Comparison of ENCODE assay signal across 8 cellular contexts in the genomic region with DNA sequence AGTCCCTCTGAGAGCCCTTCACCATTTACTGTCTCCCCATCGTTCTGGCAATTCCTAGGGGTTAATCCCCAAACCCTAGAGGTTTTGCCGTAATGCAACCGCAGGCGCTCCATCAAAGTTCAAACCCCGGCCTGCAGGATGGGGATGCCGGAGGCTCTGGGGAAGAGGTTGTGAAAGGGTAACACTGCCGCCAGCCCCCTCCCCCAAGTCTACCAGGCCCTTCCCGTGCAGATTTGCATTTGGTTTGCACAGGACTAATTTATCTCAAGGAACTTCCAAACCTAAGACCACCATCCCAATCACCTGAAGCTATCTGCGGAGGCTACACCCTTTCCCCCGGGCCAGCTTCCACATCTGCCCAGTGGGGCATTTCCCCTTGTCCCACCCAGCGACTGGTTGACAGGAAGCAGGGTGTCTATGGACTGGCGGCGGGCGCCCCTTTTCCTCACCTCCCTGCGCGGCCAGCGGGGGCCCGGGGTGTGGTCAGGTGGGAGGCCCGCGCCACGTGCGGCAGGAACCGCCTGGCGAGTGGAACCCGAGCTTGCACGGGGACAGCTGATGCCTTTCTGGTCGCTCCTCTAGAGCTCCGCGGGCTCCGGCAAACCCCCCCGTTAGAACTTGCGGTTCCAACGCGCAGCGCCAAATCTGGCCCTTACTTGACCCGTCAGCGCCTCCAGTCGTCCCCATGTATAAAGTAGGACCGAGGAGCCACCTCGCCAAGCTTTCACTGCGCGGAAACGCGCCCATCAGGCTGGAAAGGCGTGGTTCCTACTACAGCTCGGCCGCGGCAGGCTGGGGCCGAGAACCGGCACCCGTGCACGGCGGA. TPM values are rescaled to one million over a fixed set of nuclear protein-coding genes. Genes with fewer than 3 reads are reported as not detected.
DNase-seq lines count a peak whose midpoint lies in the region; ATAC-seq and TF ChIP-seq lines count a peak whose summit lies in the region.

No MANE protein-coding gene starts in this region.

- H3K4me3 Mint-ChIP-seq in naive thymus-derived CD8-positive, alpha-beta T cell, result peak overlapping the region in 8 of 10 donors; percentile 10 to 62 (median 46)

- peaks cover 0 to 10% (median 7%) of the 10 kb centered on the region in 4 donors for H3K4me1 Mint-ChIP-seq in naive thymus-derived CD8-positive, alpha-beta T cell

- no peak overlapping the region for H3K4me3 ChIP-seq in colonic mucosa

- intact Hi-C loops in colonic mucosa (cut with DNase I), result no loop called here

- H3K36me3 Mint-ChIP-seq in naive thymus-derived CD8-positive, alpha-beta T cell, result peaks cover 0 to 21% (median 17%) of the 10 kb centered on the region in 3 donors

- no peak overlapping the region for H3K27ac Mint-ChIP-seq in naive thymus-derived CD8-positive, alpha-beta T cell

- H3K36me3 ChIP-seq in colonic mucosa, result no peaks in the 10 kb centered on the region

- no peaks in the 10 kb centered on the region for H3K9me3 ChIP-seq in colonic mucosa

- H3K27ac ChIP-seq in colonic mucosa, result no peak overlapping the region

- POLR2A ChIA-PET in naive thymus-derived CD8-positive, alpha-beta T cell (lab: Charles Lee), result interaction anchor here (0.5 to 2.0 kb wide), 4 partner anchors 9 to 29 kb away, joined by 3 to 6 read pairs (median 4); no protein-coding TSS in a partner anchor

- H3K9me3 Mint-ChIP-seq in naive thymus-derived CD8-positive, alpha-beta T cell, result no peaks in the 10 kb centered on the region

- no peak for TF ChIP-seq CTCF in colonic mucosa (IDR thresholded peaks at IDR 0.05)

- H3K9ac ChIP-seq in colonic mucosa (ENCODE audit: low read depth in 2 of 2, low read length in 2 of 2), result no peak overlapping the region

- ATAC-seq in naive thymus-derived CD8-positive, alpha-beta T cell, result peak; percentile 65 to 73
- no peak for ATAC-seq in HG03196 (IDR thresholded peaks at IDR 0.05; ENCODE audit: unreplicated experiment)

- peaks cover 8% of the 10 kb centered on the region for H3K27me3 ChIP-seq in colonic mucosa

- peaks cover 3% of the 10 kb centered on the region for H3K4me1 ChIP-seq in colonic mucosa

- DNase-seq in COLO668 (lab: John Stamatoyannopoulos, UW; ENCODE audit: unreplicated experiment) (peak; percentile 80), NCI-H1092 (lab: John Stamatoyannopoulos, UW) (peak; percentile 27), ecto neural progenitor cell (ENCODE audit: low spot score) (peak; percentile 71), colonic mucosa (no peak), cerebellar cortex (ENCODE audit: low spot score) (no peak)
- peak in 3 of 10 donors; percentile 13 to 21 (median 16) for DNase-seq in naive thymus-derived CD8-positive, alpha-beta T cell
- DNase-seq in NK-92 treated with Interleukin-12 subunit alpha and Interleukin-12 subunit beta, amount 100 ng/mL, for 24 hours (lab: John Stamatoyannopoulos, UW), result no peak

- H3K27me3 Mint-ChIP-seq in naive thymus-derived CD8-positive, alpha-beta T cell, result peaks cover 11 to 62% (median 35%) of the 10 kb centered on the region in 5 donors

RNA-seq across cellular contexts. Expression of a gene that starts 9.4 kb away (rescaled TPM):
- total RNA-seq in naive thymus-derived CD8-positive, alpha-beta T cell, result 1 to 10 TPM; 1.3 to 2.1 TPM
- polyA plus RNA-seq in naive thymus-derived CD8-positive, alpha-beta T cell, result not detected
- total RNA-seq in colonic mucosa, result 1 to 10 TPM; 1.2 to 2.6 TPM

RNA-seq across cellular contexts. Expression of a gene that starts 39.1 kb away (rescaled TPM):
- total RNA-seq in naive thymus-derived CD8-positive, alpha-beta T cell, result 10 to 100 TPM; 51.7 to 57.6 TPM
- polyA plus RNA-seq in naive thymus-derived CD8-positive, alpha-beta T cell, result 10 to 100 TPM; 46.2 to 72.9 (median 56.9) TPM
- 10 to 100 TPM; 35.2 to 67.6 TPM for total RNA-seq in colonic mucosa

RNA-seq across cellular contexts. Expression of a gene that starts 43.9 kb away (rescaled TPM):
- 10 to 100 TPM; 55.8 to 57.4 TPM for total RNA-seq in naive thymus-derived CD8-positive, alpha-beta T cell
- polyA plus RNA-seq in naive thymus-derived CD8-positive, alpha-beta T cell, result 10 to 100 TPM; 39.7 to 50.5 (median 44.1) TPM
- total RNA-seq in colonic mucosa, result 10 to 100 TPM; 57.8 to 88.6 TPM

Comparison
In these comparisons a context has a peak if more than half of its experiments do, and no peak if none do; other contexts are left out.
1. DNase-seq: peak in COLO668 (single experiment), NCI-H1092 (single experiment) and ecto neural progenitor cell (single experiment); none in colonic mucosa (single experiment), NK-92 treated with Interleukin-12 subunit alpha and Interleukin-12 subunit beta, amount 100 ng/mL, for 24 hours (single experiment) and cerebellar cortex (single experiment).